Comparison of ENCODE assay signal across 34 cellular contexts in the genomic region with DNA sequence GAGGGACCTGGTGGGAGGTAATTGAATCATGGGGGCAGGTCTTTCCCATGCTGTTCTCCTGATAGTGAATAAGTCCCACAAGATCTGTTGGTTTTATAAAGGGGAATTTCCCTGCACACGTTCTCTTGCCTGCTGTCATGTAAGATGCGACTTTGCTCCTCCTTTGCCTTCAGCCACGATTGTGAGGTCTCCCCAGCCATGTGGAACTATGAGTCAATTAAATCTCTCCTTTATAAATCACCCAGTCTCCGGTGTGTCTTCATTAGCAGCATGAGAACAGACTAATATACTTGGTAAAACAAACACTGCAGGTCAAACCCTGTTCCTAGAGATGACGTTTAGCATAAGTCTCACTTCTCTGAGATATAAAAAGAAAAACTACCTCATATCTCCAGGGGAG.
"Had no signal": no experiment of that assay in that cellular context is flagged by ENCODE, and none has a peak within 500 bp of the region (broad histone marks: within the 10 kb centered on the region; RNA-seq: fewer than 3 reads in every experiment).

No MANE protein-coding gene starts in this region.

- H3K27me3 ChIP-seq: ascending aorta, MG63, Peyer's patch had no signal

- H3K36me3 ChIP-seq: ascending aorta, MG63, Peyer's patch had no signal

- H3K27ac Mint-ChIP-seq: activated B cell treated with CpG ODN at 0.5 μM for 24 hours; activated CD8-positive, alpha-beta T cell treated with anti-CD3 and anti-CD28 coated beads for 36 hours; activated naive CD4-positive, alpha-beta T cell treated with anti-CD3 and anti-CD28 coated beads, Interleukin-2, amount 50 U/mL, for 24 hours; activated naive CD8-positive, alpha-beta T cell treated with anti-CD3 and anti-CD28 coated beads, Interleukin-2, amount 10 ng/mL, durations not matched to agents 7 days and 5 days; activated T-helper 2 cell treated with anti-CD3 and anti-CD28 coated beads, Interferon-gamma antibody, Interleukin-2, Interleukin-4, amounts not matched to agents 10 μg/mL and 5 μg/mL and 100 μg/mL, durations not matched to agents 14 hours and 24 hours and 36 hours; IgD-negative memory B cell had no signal

- H3K4me1 ChIP-seq: ascending aorta, Peyer's patch had no signal

- ATAC-seq: activated CD8-positive, alpha-beta T cell treated with anti-CD3 and anti-CD28 coated beads for 36 hours; PC-3; Right ventricle myocardium inferior had no signal

- H3K9me3 Mint-ChIP-seq: activated B cell treated with CpG ODN at 0.5 μM for 24 hours; activated CD8-positive, alpha-beta T cell treated with anti-CD3 and anti-CD28 coated beads for 36 hours; activated naive CD4-positive, alpha-beta T cell treated with anti-CD3 and anti-CD28 coated beads, Interleukin-2, amount 50 U/mL, for 24 hours; activated naive CD8-positive, alpha-beta T cell treated with anti-CD3 and anti-CD28 coated beads, Interleukin-2, amount 10 ng/mL, durations not matched to agents 7 days and 5 days; activated T-helper 2 cell treated with anti-CD3 and anti-CD28 coated beads, Interferon-gamma antibody, Interleukin-2, Interleukin-4, amounts not matched to agents 10 μg/mL and 5 μg/mL and 100 μg/mL, durations not matched to agents 14 hours and 24 hours and 36 hours; IgD-negative memory B cell had no signal

- H3K4me1 Mint-ChIP-seq: activated B cell treated with CpG ODN at 0.5 μM for 24 hours; activated naive CD4-positive, alpha-beta T cell treated with anti-CD3 and anti-CD28 coated beads, Interleukin-2, amount 50 U/mL, for 24 hours; activated naive CD8-positive, alpha-beta T cell treated with anti-CD3 and anti-CD28 coated beads, Interleukin-2, amount 10 ng/mL, durations not matched to agents 7 days and 5 days; IgD-negative memory B cell had no signal

- H3K36me3 Mint-ChIP-seq: activated naive CD4-positive, alpha-beta T cell treated with anti-CD3 and anti-CD28 coated beads, Interleukin-2, amount 50 U/mL, for 24 hours; activated naive CD8-positive, alpha-beta T cell treated with anti-CD3 and anti-CD28 coated beads, Interleukin-2, amount 10 ng/mL, durations not matched to agents 7 days and 5 days; IgD-negative memory B cell had no signal

- H3K4me3 Mint-ChIP-seq: activated B cell treated with CpG ODN at 0.5 μM for 24 hours; activated CD8-positive, alpha-beta T cell treated with anti-CD3 and anti-CD28 coated beads for 36 hours; activated naive CD4-positive, alpha-beta T cell treated with anti-CD3 and anti-CD28 coated beads, Interleukin-2, amount 50 U/mL, for 24 hours; activated naive CD8-positive, alpha-beta T cell treated with anti-CD3 and anti-CD28 coated beads, Interleukin-2, amount 10 ng/mL, durations not matched to agents 7 days and 5 days; IgD-negative memory B cell had no signal

- DNase-seq: activated B cell treated with CpG ODN at 0.5 μM for 24 hours; activated CD4-positive, alpha-beta T cell treated with anti-CD3 and anti-CD28 coated beads for 48 hours; activated CD4-positive, alpha-beta T cell treated with anti-CD3 and anti-CD28 coated beads, Interleukin-2, amount 50 U/mL, for 4 hours; activated CD4-positive, CD25-positive, alpha-beta regulatory T cell treated with anti-CD3 and anti-CD28 coated beads, Interleukin-2, amount 50 U/mL, for 72 hours; activated CD8-positive, alpha-beta T cell treated with anti-CD3 and anti-CD28 coated beads for 36 hours; activated gamma-delta T cell; activated naive CD4-positive, alpha-beta T cell treated with Interleukin-2 at 50 U/mL for 16 hours; activated naive CD8-positive, alpha-beta T cell treated with anti-CD3 and anti-CD28 coated beads, Interleukin-2, amount 10 ng/mL, durations not matched to agents 7 days and 5 days; activated T-cell treated with anti-CD3 and anti-CD28 coated beads, Interleukin-2, amount 50 U/mL, for 1 hour; amygdala; Karpas-422; KBM-7; MG63; NCI-H1048; NCI-H1105 treated with DMSO at 0.1 percent for 48 hours; NCI-H1436; NCI-H1694 treated with DMSO at 0.1 percent for 48 hours; NCI-H2029; NCI-H345; NCI-H524 treated with DMSO at 0.1 percent for 48 hours; PC-3; Peyer's patch; SIG-M5; SW 1271; T-helper 1 cell; T-helper 2 cell; T-helper 9 cell had no signal

- H3K27ac ChIP-seq: ascending aorta, Peyer's patch, RWPE1, VCaP had no signal

- H3K9me3 ChIP-seq: ascending aorta, MG63, Peyer's patch had no signal

- H3K4me3 ChIP-seq: ascending aorta, MG63, Peyer's patch had no signal
